ENCODE assay signal across 21 cellular contexts in the genomic region with DNA sequence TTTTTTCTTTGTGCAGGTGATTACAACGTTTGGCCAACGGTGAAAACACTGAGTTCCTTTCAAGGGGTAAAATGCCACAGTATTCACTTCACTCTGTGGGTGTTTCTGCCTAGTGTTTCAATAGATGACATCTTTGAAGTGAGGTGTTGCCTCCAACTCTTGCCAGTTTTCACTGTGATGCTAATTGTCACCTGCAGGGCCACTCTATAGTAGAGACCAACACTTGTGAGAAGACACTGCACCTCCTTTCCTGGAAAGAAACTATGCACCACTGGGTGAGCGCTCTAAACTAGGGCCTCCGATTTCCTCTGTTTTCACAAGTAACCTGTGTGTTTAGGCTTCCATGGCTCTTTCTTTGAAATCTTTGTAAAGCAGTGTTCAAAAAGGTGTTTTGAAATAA.
"Had no signal": no experiment of that assay in that cellular context is flagged by ENCODE, and none has a peak within 500 bp of the region (broad histone marks: within the 10 kb centered on the region; RNA-seq: fewer than 3 reads in every experiment).

No MANE protein-coding gene starts in this region.

- H3K4me3 Mint-ChIP-seq: activated CD4-positive, alpha-beta T cell treated with anti-CD3 and anti-CD28 coated beads, Interleukin-2, amount 10 ng/mL, durations not matched to agents 24 days and 14 days; activated CD8-positive, alpha-beta T cell treated with anti-CD3 and anti-CD28 coated beads for 36 hours; activated naive CD4-positive, alpha-beta T cell treated with anti-CD3 and anti-CD28 coated beads for 36 hours; activated T-cell treated with anti-CD3 and anti-CD28 coated beads, Interleukin-2, amount 50 U/mL, for 24 hours; central memory CD8-positive, alpha-beta T cell; mesothelial cell of epicardium; nephron; stimulated activated naive B cell treated with anti-CD40 and anti-IgM and Interleukin-4, amounts not matched to agents 10 μg/mL and 1 μg/mL and 100 μg/mL, for 72 hours had no signal

- H3K36me3 Mint-ChIP-seq: mesothelial cell of epicardium had no signal

- H3K4me1 Mint-ChIP-seq: activated CD4-positive, alpha-beta T cell treated with anti-CD3 and anti-CD28 coated beads, Interleukin-2, amount 10 ng/mL, durations not matched to agents 24 days and 14 days; central memory CD8-positive, alpha-beta T cell had no signal

- DNase-seq: activated CD4-positive, alpha-beta T cell treated with anti-CD3 and anti-CD28 coated beads, Interleukin-2, amount 10 ng/mL, durations not matched to agents 24 days and 14 days; activated CD8-positive, alpha-beta T cell treated with anti-CD3 and anti-CD28 coated beads for 36 hours; activated naive CD4-positive, alpha-beta T cell treated with anti-CD3 and anti-CD28 coated beads for 36 hours; activated T-cell treated with anti-CD3 and anti-CD28 coated beads, Interleukin-2, amount 50 U/mL, for 24 hours; brain microvascular endothelial cell; colonic mucosa; erythroblast; hypothalamus; nucleus accumbens; sigmoid colon; stimulated activated CD4-positive, alpha-beta T cell treated with anti-CD3 and anti-CD28 coated beads, Interleukin-4, amount 100 ng/mL, for 4 hours; stimulated activated naive B cell treated with anti-CD40 and anti-IgM and Interleukin-4, amounts not matched to agents 10 μg/mL and 1 μg/mL and 100 μg/mL, for 72 hours; T-helper 1 cell; T1000; tibial artery had no signal

- H3K27me3 ChIP-seq: brain microvascular endothelial cell, colonic mucosa, sigmoid colon, tibial artery had no signal

- H3K27ac Mint-ChIP-seq: activated CD4-positive, alpha-beta T cell treated with anti-CD3 and anti-CD28 coated beads, Interleukin-2, amount 10 ng/mL, durations not matched to agents 24 days and 14 days; activated CD8-positive, alpha-beta T cell treated with anti-CD3 and anti-CD28 coated beads for 36 hours; activated naive CD4-positive, alpha-beta T cell treated with anti-CD3 and anti-CD28 coated beads for 36 hours; activated T-cell treated with anti-CD3 and anti-CD28 coated beads, Interleukin-2, amount 50 U/mL, for 24 hours; activated T-helper 2 cell treated with anti-CD3 and anti-CD28 coated beads, Interferon-gamma antibody, Interleukin-2, Interleukin-4, amounts not matched to agents 10 μg/mL and 5 μg/mL and 100 μg/mL, durations not matched to agents 14 hours and 24 hours and 36 hours; mesothelial cell of epicardium; stimulated activated naive B cell treated with anti-CD40 and anti-IgM and Interleukin-4, amounts not matched to agents 10 μg/mL and 1 μg/mL and 100 μg/mL, for 72 hours had no signal

- H3K27me3 Mint-ChIP-seq: activated CD4-positive, alpha-beta T cell treated with anti-CD3 and anti-CD28 coated beads, Interleukin-2, amount 10 ng/mL, durations not matched to agents 24 days and 14 days; activated CD8-positive, alpha-beta T cell treated with anti-CD3 and anti-CD28 coated beads for 36 hours; activated T-cell treated with anti-CD3 and anti-CD28 coated beads, Interleukin-2, amount 50 U/mL, for 24 hours; central memory CD8-positive, alpha-beta T cell had no signal

- ATAC-seq: activated CD8-positive, alpha-beta T cell treated with anti-CD3 and anti-CD28 coated beads for 36 hours; left lobe of liver; stimulated activated naive B cell treated with anti-CD40 and anti-IgM and Interleukin-4, amounts not matched to agents 10 μg/mL and 1 μg/mL and 100 μg/mL, for 72 hours had no signal

- H3K4me3 ChIP-seq: colonic mucosa, lung, sigmoid colon, tibial artery had no signal

- H3K27ac ChIP-seq: brain microvascular endothelial cell, colonic mucosa, sigmoid colon, tibial artery had no signal

- H3K9me3 ChIP-seq: colonic mucosa, sigmoid colon, tibial artery had no signal

- H3K9me3 Mint-ChIP-seq: activated CD4-positive, alpha-beta T cell treated with anti-CD3 and anti-CD28 coated beads, Interleukin-2, amount 10 ng/mL, durations not matched to agents 24 days and 14 days; activated CD8-positive, alpha-beta T cell treated with anti-CD3 and anti-CD28 coated beads for 36 hours; activated naive CD4-positive, alpha-beta T cell treated with anti-CD3 and anti-CD28 coated beads for 36 hours; activated T-helper 2 cell treated with anti-CD3 and anti-CD28 coated beads, Interferon-gamma antibody, Interleukin-2, Interleukin-4, amounts not matched to agents 10 μg/mL and 5 μg/mL and 100 μg/mL, durations not matched to agents 14 hours and 24 hours and 36 hours had no signal

- H3K36me3 ChIP-seq: brain microvascular endothelial cell, colonic mucosa, sigmoid colon, tibial artery had no signal
